8 cellular contexts compared by ENCODE assay signal in genomic region chr17:67824735-67825626, GRCh38. TPM values are rescaled to one million over a fixed set of nuclear protein-coding genes. Genes with fewer than 3 reads are reported as not detected.
A peak's percentile ranks its signal among the peaks of the same experiment; 100 is the strongest.
DNase-seq lines count a peak whose midpoint lies in the region; ATAC-seq, FAIRE-seq and TF ChIP-seq lines count a peak whose summit lies in the region.

TSS of gene BPTF (plus strand) at chr17:67825503. CDS start at chr17:67825725, 222 bp downstream.

- TF ChIP-seq RAD21 in HepG2 (CRISPR knock-in tag; IDR thresholded peaks at IDR 0.05): peak; percentile 89

- ATAC-seq in HG03460 (IDR thresholded peaks at IDR 0.05; ENCODE audit: unreplicated experiment) (peak; percentile 86), HepG2 (peak; percentile 96)

- H3K36me3 Mint-ChIP-seq in activated CD4-positive, alpha-beta T cell treated with anti-CD3 and anti-CD28 coated beads, Interleukin-2, amount 10 ng/mL, durations not matched to agents 7 days and 5 days (ENCODE audit: low read depth): peaks cover 20% of the 10 kb centered on the region

- H4K20me1 ChIP-seq in BLaER1 treated with 17β-estradiol and CSF1 and Interleukin-3, amounts not matched to agents 10 nM and 100 nM: peaks cover 11 to 35% (median 31%) of the 10 kb centered on the region in 11 experiments; a peak in 19 of 22 replicates
- H4K20me1 ChIP-seq in HepG2 (ENCODE audit: insufficient read depth, low read length): peaks cover 17% of the 10 kb centered on the region; the same call in 1 of the 2 replicates

- peaks cover 23 to 49% (median 40%) of the 10 kb centered on the region in 10 experiments for H3K4me1 ChIP-seq in BLaER1 treated with 17β-estradiol and CSF1 and Interleukin-3, amounts not matched to agents 10 nM and 100 nM
- peaks cover 43% of the 10 kb centered on the region for H3K4me1 ChIP-seq in HepG2 (ENCODE audit: insufficient read depth, low read length)

- peaks cover 0 to 11% (median 0%) of the 10 kb centered on the region in 11 experiments; a peak in 6 of 22 replicates for H3K36me3 ChIP-seq in BLaER1 treated with 17β-estradiol and CSF1 and Interleukin-3, amounts not matched to agents 10 nM and 100 nM
- no peaks in the 10 kb centered on the region for H3K36me3 ChIP-seq in HepG2 (replicated peaks in 1 of 2; ENCODE audit: control insufficient read depth in 1 of 2, insufficient read depth in 2 of 2, low read length in 2 of 2)

- H3K9ac ChIP-seq in BLaER1 treated with 17β-estradiol and CSF1 and Interleukin-3, amounts not matched to agents 10 nM and 100 nM: peak within 1 kb of the TSS; percentile 85 to 95 (median 92)
- peak within 1 kb of the TSS; percentile 91 for H3K9ac ChIP-seq in HepG2 (ENCODE audit: insufficient read depth, low read depth, low read length)

- peak within 1 kb of the TSS; percentile 84 to 98 (median 93) for H3K27ac ChIP-seq in BLaER1 treated with 17β-estradiol and CSF1 and Interleukin-3, amounts not matched to agents 10 nM and 100 nM
- H3K27ac ChIP-seq in HepG2 (ENCODE audit: extremely low read length, insufficient read depth, low read length): peak within 1 kb of the TSS; percentile 74

- peak within 1 kb of the TSS; percentile 99 for H3K27ac Mint-ChIP-seq in activated CD4-positive, alpha-beta T cell treated with anti-CD3 and anti-CD28 coated beads, Interleukin-2, amount 10 ng/mL, durations not matched to agents 7 days and 5 days

- POLR2A ChIA-PET in activated CD4-positive, alpha-beta T cell treated with anti-CD3 and anti-CD28 coated beads, Interleukin-2, amount 10 ng/mL, durations not matched to agents 7 days and 5 days (lab: Charles Lee): no interaction called here
- POLR2A ChIA-PET in HepG2 (lab: Yijun Ruan, JAX): interaction anchor here (0.5 to 1.4 kb wide), 8 partner anchors 11 to 460 kb away, joined by 3 to 9 read pairs (median 5); partner anchors contain the start of genes KPNA2 and NOL11

- peak within 1 kb of the TSS; percentile 76 to 92 (median 80) for H3K4me3 ChIP-seq in BLaER1 treated with 17β-estradiol and CSF1 and Interleukin-3, amounts not matched to agents 10 nM and 100 nM
- peak within 1 kb of the TSS; percentile 90 to 100 (median 93) for H3K4me3 ChIP-seq in HepG2 (replicated peaks in 1 of 3; ENCODE audit: insufficient read depth in 1 of 3, low read depth in 2 of 3, low read length in 3 of 3)

- DNase-seq in GM19240 (ENCODE audit: insufficient read length, low spot score): peak; percentile 52
- peak; percentile 86 for DNase-seq in NCI-H526 treated with DMSO at 0.1 percent for 48 hours (lab: John Stamatoyannopoulos, UW)
- peak; percentile 93 for DNase-seq in activated CD4-positive, alpha-beta T cell treated with anti-CD3 and anti-CD28 coated beads, Interleukin-2, amount 10 ng/mL, durations not matched to agents 7 days and 5 days
- peak; percentile 89 for DNase-seq in dedifferentiated amniotic fluid mesenchymal stem cell (ENCODE audit: extremely low spot score)
- peak; percentile 87 for DNase-seq in HepG2 (ENCODE audit: low spot score)
- peak; percentile 90 for DNase-seq in stimulated activated CD4-positive, alpha-beta T cell treated with anti-CD3 and anti-CD28 coated beads, Interleukin-4, amount 100 ng/mL, for 1 hour

- H3K9me3 ChIP-seq in BLaER1 treated with 17β-estradiol and CSF1 and Interleukin-3, amounts not matched to agents 10 nM and 100 nM (replicated peaks in 1 of 11): no peaks in the 10 kb centered on the region
- H3K9me3 ChIP-seq in HepG2 (ENCODE audit: low read length): no peaks in the 10 kb centered on the region

- in situ Hi-C loops in HepG2 (cut with HindIII; ENCODE audit: extremely low pct_ligation_motif_present, low pct_unique_long_range_greater_than_20kb): no loop called here

- BruUV-seq in HepG2 (replicated peaks; lab: Mats Ljungman, UMichigan): no TSS peak

- CTCF ChIA-PET in activated CD4-positive, alpha-beta T cell treated with anti-CD3 and anti-CD28 coated beads, Interleukin-2, amount 10 ng/mL, durations not matched to agents 7 days and 5 days (lab: Charles Lee): interaction anchor here (0.6 to 2.0 kb wide), 21 partner anchors 10 to 692 kb away, joined by 3 to 8 read pairs (median 3); no protein-coding TSS in a partner anchor
- CTCF ChIA-PET in HepG2 (lab: Yijun Ruan, JAX; ENCODE audit: low intra/inter-chr PET ratio, low total read pairs): interaction anchor here (2.4 kb wide), 1 partner anchor 25 kb away, joined by 25 read pairs; no protein-coding TSS in a partner anchor

- no peak for FAIRE-seq in HepG2 (lab: Jason Lieb, UNC)

- peaks cover 0 to 7% (median 0%) of the 10 kb centered on the region in 11 experiments; a peak in 5 of 22 replicates for H3K27me3 ChIP-seq in BLaER1 treated with 17β-estradiol and CSF1 and Interleukin-3, amounts not matched to agents 10 nM and 100 nM
- H3K27me3 ChIP-seq in HepG2 (ENCODE audit: control insufficient read depth in 1 of 2, insufficient read depth in 2 of 2, low read length in 2 of 2): peaks cover 0 to 12% of the 10 kb centered on the region in 2 experiments; a peak in 1 of 5 replicates

- WGBS in HepG2 (ENCODE audit: low lambda C conversion rate): under 1% methylated on average over 36 of the region's 88 CpGs

- H2AFZ ChIP-seq in HepG2 (ENCODE audit: low read length): no peak within 1 kb of the TSS

- peaks cover 41% of the 10 kb centered on the region for H3K79me2 ChIP-seq in HepG2 (ENCODE audit: insufficient read depth, low read length)

- peaks cover 13% of the 10 kb centered on the region for H3K27me3 Mint-ChIP-seq in activated CD4-positive, alpha-beta T cell treated with anti-CD3 and anti-CD28 coated beads, Interleukin-2, amount 10 ng/mL, durations not matched to agents 7 days and 5 days

- H3K4me2 ChIP-seq in BLaER1 treated with 17β-estradiol and CSF1 and Interleukin-3, amounts not matched to agents 10 nM and 100 nM: peak within 1 kb of the TSS; percentile 79 to 97 (median 94)
- H3K4me2 ChIP-seq in HepG2 (ENCODE audit: low read depth, low read length): peak within 1 kb of the TSS; percentile 96

- peak in 1 of 2 experiments; percentile 61; a peak in 2 of 4 replicates for TF ChIP-seq EP300 in HepG2 (IDR thresholded peaks at IDR 0.05; ENCODE audit: low read depth in 2 of 2, low read length in 2 of 2)
- peak; percentile 41; the same call in 1 of the 2 replicates for TF ChIP-seq EP300 in HepG2 (CRISPR knock-in tag; IDR thresholded peaks at IDR 0.05; ENCODE audit: borderline replicate concordance)

- TF ChIP-seq CTCF in HepG2 (CRISPR knock-in tag; IDR thresholded peaks at IDR 0.05): peak; percentile 92

- intact Hi-C loops in HepG2 (cut with micrococcal nuclease; ENCODE audit: unreplicated experiment): loop anchor here (1.0 kb wide), 2 partner anchors 25 to 107 kb away; no protein-coding TSS in a partner anchor

- H3K9me3 Mint-ChIP-seq in activated CD4-positive, alpha-beta T cell treated with anti-CD3 and anti-CD28 coated beads, Interleukin-2, amount 10 ng/mL, durations not matched to agents 7 days and 5 days: no peaks in the 10 kb centered on the region

- peak; percentile 90 for TF ChIP-seq POLR2A in HepG2 (IDR thresholded peaks at IDR 0.05; ENCODE audit: insufficient read depth in 1 of 2, low read depth in 2 of 2, low read length in 2 of 2)

- peak within 1 kb of the TSS; percentile 97 for H3K4me3 Mint-ChIP-seq in activated CD4-positive, alpha-beta T cell treated with anti-CD3 and anti-CD28 coated beads, Interleukin-2, amount 10 ng/mL, durations not matched to agents 7 days and 5 days

- H3K4me1 Mint-ChIP-seq in activated CD4-positive, alpha-beta T cell treated with anti-CD3 and anti-CD28 coated beads, Interleukin-2, amount 10 ng/mL, durations not matched to agents 7 days and 5 days: peaks cover 27% of the 10 kb centered on the region

TF ChIP-seq in HepG2, 621 proteins besides CTCF, POLR2A, EP300 and RAD21 (continues in another document):
- TF ChIP-seq ARID3A (IDR thresholded peaks at IDR 0.05; ENCODE audit: low read depth, low read length): peak; percentile 21; the same call in 1 of the 2 replicates
- TF ChIP-seq TCF7 (IDR thresholded peaks at IDR 0.05; ENCODE audit: low read depth): no peak

RNA-seq across cellular contexts. Expression of gene BPTF, which starts in this region (rescaled TPM):
- 100 to 1,000 TPM in 1 of 2 experiments, 10 to 100 TPM in 1; 98.1 to 114 TPM for total RNA-seq in activated CD4-positive, alpha-beta T cell treated with anti-CD3 and anti-CD28 coated beads, Interleukin-2, amount 10 ng/mL, durations not matched to agents 7 days and 5 days
- 43.5 and 73.1 TPM in 2 replicates for total RNA-seq in HepG2 (2016; rRNA removed; fragmentation: Illumina TruSeq; extraction: Trizol)
- 43.8 and 50.6 TPM in 2 replicates for total RNA-seq in HepG2 (2016; cell fraction: cytosol; rRNA removed; fragmentation: Illumina TruSeq; extraction: Trizol; ENCODE audit: low read depth)
- 44.3 and 67.7 TPM in 2 replicates for total RNA-seq in HepG2 (2016; cell fraction: insoluble cytoplasmic fraction; rRNA removed; fragmentation: Illumina TruSeq; extraction: Trizol)
- 38.8 and 41.1 TPM in 2 replicates for total RNA-seq in HepG2 (2016; cell fraction: membrane; rRNA removed; fragmentation: Illumina TruSeq; extraction: Trizol)
- total RNA-seq in HepG2 (2016; cell fraction: nucleus; rRNA removed; fragmentation: Illumina TruSeq; extraction: Trizol): 88.3 and 95.6 TPM in 2 replicates
- polyA plus RNA-seq in HepG2 (2011; rRNA removed): 52.9 and 66.1 TPM in 2 replicates
- polyA plus RNA-seq in HepG2 (2011; cell fraction: cytosol; rRNA removed): 28.6 and 29.5 TPM in 2 replicates
- polyA plus RNA-seq in HepG2 (2011; cell fraction: nucleus; rRNA removed): 80.0 and 94.4 TPM in 2 replicates
- polyA plus RNA-seq in HepG2 (2012): 38.6 and 42.7 TPM in 2 replicates
- polyA plus RNA-seq in HepG2 (2016; cell fraction: cytosol; fragmentation: Illumina TruSeq; extraction: Trizol; ENCODE audit: low read depth): 3.2 and 3.5 TPM in 2 replicates
- polyA plus RNA-seq in HepG2 (2016; cell fraction: insoluble cytoplasmic fraction; fragmentation: Illumina TruSeq; extraction: Trizol; ENCODE audit: low read depth): 59.3 and 75.0 TPM in 2 replicates
- polyA plus RNA-seq in HepG2 (2016; cell fraction: membrane; fragmentation: Illumina TruSeq; extraction: Trizol; ENCODE audit: low read depth): 7.4 and 10.9 TPM in 2 replicates
- 98.3 and 108 TPM in 2 replicates for polyA plus RNA-seq in HepG2 (2016; cell fraction: nucleus; fragmentation: Illumina TruSeq; extraction: Trizol; ENCODE audit: insufficient read depth, low read depth)
- polyA minus RNA-seq in HepG2 (2011; rRNA and poly(A)+ RNA removed; ENCODE audit: low replicate concordance): 88.0 and 94.4 TPM in 2 replicates
- polyA minus RNA-seq in HepG2 (2011; cell fraction: cytosol; rRNA and poly(A)+ RNA removed): 57.8 and 66.8 TPM in 2 replicates
- polyA minus RNA-seq in HepG2 (2011; cell fraction: nucleus; rRNA and poly(A)+ RNA removed): 144 and 152 TPM in 2 replicates

Comparison
In these comparisons a context has a peak if more than half of its experiments do, and no peak if none do; other contexts are left out.
1. Peak in every context shown above with its lines: DNase-seq, ATAC-seq, H3K4me3 ChIP-seq and H3K27ac ChIP-seq.